Comparison of ENCODE assay signal across 8 cellular contexts in genomic region chr4:177596035-177596434, GRCh38.
A peak's percentile ranks its signal among the peaks of the same experiment; 100 is the strongest.
DNase-seq lines count a peak whose midpoint lies in the region; ATAC-seq and TF ChIP-seq lines count a peak whose summit lies in the region.

No MANE protein-coding gene starts in this region.

- no peak overlapping the region for H3K4me3 Mint-ChIP-seq in natural killer cell

- peak; percentile 40 for DNase-seq in OCI-M1 (lab: John Stamatoyannopoulos, UW)
- DNase-seq in choroid plexus epithelial cell (ENCODE audit: low read depth), result peak; percentile 71
- peak; percentile 8 for DNase-seq in retina
- DNase-seq in natural killer cell, result no peak

- no peak overlapping the region for H3K4me3 ChIP-seq in choroid plexus epithelial cell (ENCODE audit: low read depth, low read length)

- H3K27me3 Mint-ChIP-seq in natural killer cell (ENCODE audit: low read depth in 2 of 2), result no peaks in the 10 kb centered on the region

- no peak for TF ChIP-seq CTCF in choroid plexus epithelial cell (conservative IDR thresholded peaks at IDR 0.05; ENCODE audit: low read depth, low read length)
- TF ChIP-seq CTCF in natural killer cell (IDR thresholded peaks at IDR 0.05), result no peak

- peaks cover 0 to 7% of the 10 kb centered on the region in 2 donors for H3K9me3 Mint-ChIP-seq in natural killer cell

- no peaks in the 10 kb centered on the region for H3K4me1 Mint-ChIP-seq in natural killer cell

- ATAC-seq in GM19463 (IDR thresholded peaks at IDR 0.05; ENCODE audit: unreplicated experiment), result peak; percentile 83
- ATAC-seq in HG03045 (IDR thresholded peaks at IDR 0.05; ENCODE audit: unreplicated experiment), result no peak
- ATAC-seq in GM19455 (IDR thresholded peaks at IDR 0.05; ENCODE audit: unreplicated experiment), result no peak
- no peak for ATAC-seq in natural killer cell
- no peak for ATAC-seq in GM21360 (IDR thresholded peaks at IDR 0.05; ENCODE audit: unreplicated experiment)

- H3K36me3 Mint-ChIP-seq in natural killer cell, result peaks cover 8% of the 10 kb centered on the region

- no peak overlapping the region for H3K27ac Mint-ChIP-seq in natural killer cell

- intact Hi-C loops in natural killer cell (cut with micrococcal nuclease), result no loop called here
